ENCODE assay signal across 1 cellular context in the genomic region with DNA sequence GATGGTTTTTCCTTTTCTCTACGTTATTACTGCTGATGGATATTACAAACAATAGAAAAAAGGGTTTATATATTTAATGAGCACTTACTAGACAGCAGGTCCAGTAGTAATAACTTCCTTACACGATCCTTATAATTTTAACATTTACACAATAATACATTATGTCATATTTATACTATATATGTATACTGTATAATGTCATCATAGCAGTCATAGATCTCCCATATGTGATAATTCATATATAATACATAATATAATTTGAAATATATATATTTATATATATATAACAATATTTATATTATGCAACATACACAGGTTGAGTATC.
A peak's percentile ranks its signal among the peaks of the same experiment; 100 is the strongest.
TF ChIP-seq lines count a peak whose summit lies in the region.

No MANE protein-coding gene starts in this region.

TF ChIP-seq in HEK293, 187 proteins besides CTCF, POLR2A, EP300 and RAD21 (continued from another document):
- TF ChIP-seq, protein P1, sequence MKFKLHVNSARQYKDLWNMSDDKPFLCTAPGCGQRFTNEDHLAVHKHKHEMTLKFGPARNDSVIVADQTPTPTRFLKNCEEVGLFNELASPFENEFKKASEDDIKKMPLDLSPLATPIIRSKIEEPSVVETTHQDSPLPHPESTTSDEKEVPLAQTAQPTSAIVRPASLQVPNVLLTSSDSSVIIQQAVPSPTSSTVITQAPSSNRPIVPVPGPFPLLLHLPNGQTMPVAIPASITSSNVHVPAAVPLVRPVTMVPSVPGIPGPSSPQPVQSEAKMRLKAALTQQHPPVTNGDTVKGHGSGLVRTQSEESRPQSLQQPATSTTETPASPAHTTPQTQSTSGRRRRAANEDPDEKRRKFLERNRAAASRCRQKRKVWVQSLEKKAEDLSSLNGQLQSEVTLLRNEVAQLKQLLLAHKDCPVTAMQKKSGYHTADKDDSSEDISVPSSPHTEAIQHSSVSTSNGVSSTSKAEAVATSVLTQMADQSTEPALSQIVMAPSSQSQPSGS (tag by site-specific recombination; IDR thresholded peaks at IDR 0.05; ENCODE audit: low read depth), result peak; percentile 57
- TF ChIP-seq, protein P2, sequence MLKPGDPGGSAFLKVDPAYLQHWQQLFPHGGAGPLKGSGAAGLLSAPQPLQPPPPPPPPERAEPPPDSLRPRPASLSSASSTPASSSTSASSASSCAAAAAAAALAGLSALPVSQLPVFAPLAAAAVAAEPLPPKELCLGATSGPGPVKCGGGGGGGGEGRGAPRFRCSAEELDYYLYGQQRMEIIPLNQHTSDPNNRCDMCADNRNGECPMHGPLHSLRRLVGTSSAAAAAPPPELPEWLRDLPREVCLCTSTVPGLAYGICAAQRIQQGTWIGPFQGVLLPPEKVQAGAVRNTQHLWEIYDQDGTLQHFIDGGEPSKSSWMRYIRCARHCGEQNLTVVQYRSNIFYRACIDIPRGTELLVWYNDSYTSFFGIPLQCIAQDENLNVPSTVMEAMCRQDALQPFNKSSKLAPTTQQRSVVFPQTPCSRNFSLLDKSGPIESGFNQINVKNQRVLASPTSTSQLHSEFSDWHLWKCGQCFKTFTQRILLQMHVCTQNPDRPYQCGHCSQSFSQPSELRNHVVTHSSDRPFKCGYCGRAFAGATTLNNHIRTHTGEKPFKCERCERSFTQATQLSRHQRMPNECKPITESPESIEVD (tag by site-specific recombination; IDR thresholded peaks at IDR 0.05), result no peak
- TF ChIP-seq KLF8 (tag by site-specific recombination; IDR thresholded peaks at IDR 0.05), result no peak
- no peak for TF ChIP-seq ZNF560 (tag by site-specific recombination; IDR thresholded peaks at IDR 0.05; ENCODE audit: borderline replicate concordance)
